In genomic region chr13:44155422-44156293, GRCh38 we compare ENCODE assay signal across 10 cellular contexts.
A peak's percentile ranks its signal among the peaks of the same experiment; 100 is the strongest.
DNase-seq lines count a peak whose midpoint lies in the region; TF ChIP-seq lines count a peak whose summit lies in the region.
"Had no signal": no experiment of that assay in that cellular context is flagged by ENCODE, and none has a peak within 500 bp of the region (broad histone marks: within the 10 kb centered on the region; RNA-seq: fewer than 3 reads in every experiment).

No MANE protein-coding gene starts in this region.

- no peaks in the 10 kb centered on the region for H3K9me2 ChIP-seq in hepatocyte (replicated peaks; ENCODE audit: insufficient read depth)

- no peaks in the 10 kb centered on the region for H3K36me3 ChIP-seq in hepatocyte (replicated peaks; ENCODE audit: insufficient read depth, low read depth)

- no peaks in the 10 kb centered on the region for H3K4me1 Mint-ChIP-seq in T-helper 2 cell treated with Interferon-gamma antibody and Interleukin-4, amounts not matched to agents 5 μg/mL and 100 μg/mL, for 36 hours (ENCODE audit: low read depth)
- H3K4me1 Mint-ChIP-seq: naive thymus-derived CD4-positive, alpha-beta T cell had no signal

- H3K4me3 ChIP-seq in hepatocyte: no peak overlapping the region

- H3K27me3 Mint-ChIP-seq in T-helper 2 cell treated with Interferon-gamma antibody and Interleukin-4, amounts not matched to agents 5 μg/mL and 100 μg/mL, for 36 hours (ENCODE audit: low read depth): peaks cover 3% of the 10 kb centered on the region

- no peaks in the 10 kb centered on the region for H3K9me3 ChIP-seq in hepatocyte (ENCODE audit: low read depth)

- no peak overlapping the region for H3K27ac Mint-ChIP-seq in T-helper 2 cell treated with Interferon-gamma antibody and Interleukin-4, amounts not matched to agents 5 μg/mL and 100 μg/mL, for 36 hours
- H3K27ac Mint-ChIP-seq: naive thymus-derived CD4-positive, alpha-beta T cell had no signal

- H3K36me3 Mint-ChIP-seq in T-helper 2 cell treated with Interferon-gamma antibody and Interleukin-4, amounts not matched to agents 5 μg/mL and 100 μg/mL, for 36 hours (ENCODE audit: low read depth): no peaks in the 10 kb centered on the region
- H3K36me3 Mint-ChIP-seq: naive thymus-derived CD4-positive, alpha-beta T cell had no signal

- H2AFZ ChIP-seq in hepatocyte: peak overlapping the region; percentile 29

- H4K20me1 ChIP-seq in hepatocyte (ENCODE audit: insufficient read depth, poor library complexity, severe bottlenecking): no peaks in the 10 kb centered on the region

- no peak overlapping the region for H3K4me3 Mint-ChIP-seq in T-helper 2 cell treated with Interferon-gamma antibody and Interleukin-4, amounts not matched to agents 5 μg/mL and 100 μg/mL, for 36 hours
- H3K4me3 Mint-ChIP-seq: naive thymus-derived CD4-positive, alpha-beta T cell had no signal

- H3K27me3 ChIP-seq in hepatocyte: no peaks in the 10 kb centered on the region

- H3K4me2 ChIP-seq in hepatocyte: peak overlapping the region; percentile 63

- DNase-seq in DMS79 (lab: John Stamatoyannopoulos, UW): peak; percentile 25
- peak; percentile 83 for DNase-seq in hepatocyte (ENCODE audit: low spot score)
- peak; percentile 48 for DNase-seq in putamen (ENCODE audit: low spot score)
- DNase-seq in NK-92 (lab: John Stamatoyannopoulos, UW; ENCODE audit: unreplicated experiment): no peak
- DNase-seq in T-helper 2 cell treated with Interferon-gamma antibody and Interleukin-4, amounts not matched to agents 5 μg/mL and 100 μg/mL, for 36 hours (ENCODE audit: low spot score): no peak
- DNase-seq in effector CD4-positive, alpha-beta T cell: no peak
- DNase-seq in NCI-H128 (lab: John Stamatoyannopoulos, UW; ENCODE audit: unreplicated experiment): no peak
- DNase-seq: naive thymus-derived CD4-positive, alpha-beta T cell; OCI-M1 had no signal

- H3K9me3 Mint-ChIP-seq in T-helper 2 cell treated with Interferon-gamma antibody and Interleukin-4, amounts not matched to agents 5 μg/mL and 100 μg/mL, for 36 hours: no peaks in the 10 kb centered on the region

- H3K27ac ChIP-seq in angular gyrus (ENCODE audit: low read depth, low read length) (peak overlapping the region; percentile 71), hepatocyte (peak overlapping the region; percentile 49)

- whole genome bisulfite sequencing in hepatocyte (ENCODE audit: low lambda C conversion rate, missing lambda C conversion rate): 38% methylated on average over 14 of the region's 14 CpGs

- no peak for TF ChIP-seq CTCF in hepatocyte (IDR thresholded peaks at IDR 0.05; ENCODE audit: poor library complexity)

- H3K79me2 ChIP-seq in hepatocyte: no peaks in the 10 kb centered on the region

- peaks cover 24% of the 10 kb centered on the region for H3K4me1 ChIP-seq in hepatocyte (ENCODE audit: insufficient read depth)

Comparison
In these comparisons a context has a peak if more than half of its experiments do, and no peak if none do; other contexts are left out.
1. DNase-seq: peak in DMS79 (single experiment), hepatocyte (single experiment) and putamen (single experiment); none in NK-92 (single experiment), T-helper 2 cell treated with Interferon-gamma antibody and Interleukin-4, amounts not matched to agents 5 μg/mL and 100 μg/mL, for 36 hours (single experiment), effector CD4-positive, alpha-beta T cell (single experiment) and NCI-H128 (single experiment).